Comparison of ENCODE assay signal across 21 cellular contexts in genomic region chr3:69842789-69843188, GRCh38.
"Had no signal": no experiment of that assay in that cellular context is flagged by ENCODE, and none has a peak within 500 bp of the region (broad histone marks: within the 10 kb centered on the region; RNA-seq: fewer than 3 reads in every experiment).

No MANE protein-coding gene starts in this region.

- H3K27me3 ChIP-seq: neural progenitor cell, ovary, sigmoid colon, tibial artery, upper lobe of left lung, vagina had no signal

- ATAC-seq: foreskin keratinocyte; left lobe of liver; lower lobe of right lung; natural killer cell treated with Interleukin-12 subunit alpha and Interleukin-12 subunit beta and Interleukin-15 and Interleukin-18, amount 100 ng/mL, for 72 hours; stimulated activated naive B cell treated with anti-CD40 and anti-IgM and Interleukin-4, amounts not matched to agents 10 μg/mL and 1 μg/mL and 100 μg/mL, for 72 hours; stimulated activated naive CD8-positive, alpha-beta T cell treated with anti-CD3 and anti-CD28 coated beads, Interleukin-15, amount 100 ng/mL, for 72 hours had no signal

- H3K36me3 ChIP-seq: lower lobe of right lung, neural progenitor cell, ovary, sigmoid colon, tibial artery, upper lobe of left lung, vagina had no signal

- H3K4me3 Mint-ChIP-seq: dendritic cell treated with granulocyte-macrophage colony-stimulating factor and Interleukin-4, amounts not matched to agents 40 ng/mL and 50 ng/mL, for 4 days; memory B cell; mesothelial cell of epicardium; natural killer cell treated with Interleukin-12 subunit alpha and Interleukin-12 subunit beta and Interleukin-15 and Interleukin-18, amount 100 ng/mL, for 72 hours; neural progenitor cell; stimulated activated naive B cell treated with anti-CD40 and anti-IgM and Interleukin-4, amounts not matched to agents 10 μg/mL and 1 μg/mL and 100 μg/mL, for 72 hours; stimulated activated naive CD8-positive, alpha-beta T cell treated with anti-CD3 and anti-CD28 coated beads, Interleukin-15, amount 100 ng/mL, for 72 hours had no signal

- H3K9me3 ChIP-seq: lower lobe of right lung, ovary, sigmoid colon, tibial artery, upper lobe of left lung, vagina had no signal

- H3K9me3 Mint-ChIP-seq: dendritic cell treated with granulocyte-macrophage colony-stimulating factor and Interleukin-4, amounts not matched to agents 40 ng/mL and 50 ng/mL, for 4 days; mesothelial cell of epicardium; natural killer cell treated with Interleukin-12 subunit alpha and Interleukin-12 subunit beta and Interleukin-15 and Interleukin-18, amount 100 ng/mL, for 72 hours; neural progenitor cell; stimulated activated naive B cell treated with anti-CD40 and anti-IgM and Interleukin-4, amounts not matched to agents 10 μg/mL and 1 μg/mL and 100 μg/mL, for 72 hours had no signal

- H3K27ac ChIP-seq: foreskin keratinocyte, lower lobe of right lung, neural progenitor cell, ovary, sigmoid colon, skin epidermis, tibial artery, upper lobe of left lung, vagina had no signal

- H3K27ac Mint-ChIP-seq: dendritic cell treated with granulocyte-macrophage colony-stimulating factor and Interleukin-4, amounts not matched to agents 40 ng/mL and 50 ng/mL, for 4 days; memory B cell; mesothelial cell of epicardium; natural killer cell treated with Interleukin-12 subunit alpha and Interleukin-12 subunit beta and Interleukin-15 and Interleukin-18, amount 100 ng/mL, for 72 hours; neural progenitor cell; stimulated activated naive B cell treated with anti-CD40 and anti-IgM and Interleukin-4, amounts not matched to agents 10 μg/mL and 1 μg/mL and 100 μg/mL, for 72 hours; stimulated activated naive CD8-positive, alpha-beta T cell treated with anti-CD3 and anti-CD28 coated beads, Interleukin-15, amount 100 ng/mL, for 72 hours had no signal

- H3K36me3 Mint-ChIP-seq: memory B cell; mesothelial cell of epicardium; natural killer cell treated with Interleukin-12 subunit alpha and Interleukin-12 subunit beta and Interleukin-15 and Interleukin-18, amount 100 ng/mL, for 72 hours; neural progenitor cell; stimulated activated naive B cell treated with anti-CD40 and anti-IgM and Interleukin-4, amounts not matched to agents 10 μg/mL and 1 μg/mL and 100 μg/mL, for 72 hours had no signal

- H3K4me1 Mint-ChIP-seq: memory B cell; stimulated activated naive B cell treated with anti-CD40 and anti-IgM and Interleukin-4, amounts not matched to agents 10 μg/mL and 1 μg/mL and 100 μg/mL, for 72 hours; stimulated activated naive CD8-positive, alpha-beta T cell treated with anti-CD3 and anti-CD28 coated beads, Interleukin-15, amount 100 ng/mL, for 72 hours had no signal

- DNase-seq: cerebellar nuclear complex; erythroblast; foreskin keratinocyte; kidney glomerular epithelial cell; lower lobe of right lung; sigmoid colon; stimulated activated CD4-positive, alpha-beta T cell treated with anti-CD3 and anti-CD28 coated beads, Interleukin-2, amount 100 ng/mL, for 24 hours; stimulated activated CD4-positive, alpha-beta T cell treated with anti-CD3 and anti-CD28 coated beads, Interleukin-4, amount 100 ng/mL, for 4 hours; stimulated activated naive B cell treated with anti-CD40 and anti-IgM and Interleukin-4, amounts not matched to agents 10 μg/mL and 1 μg/mL and 100 μg/mL, for 72 hours; stimulated activated naive CD8-positive, alpha-beta T cell treated with anti-CD3 and anti-CD28 coated beads, Interleukin-15, amount 100 ng/mL, for 72 hours; tibial artery; upper lobe of left lung had no signal

- H3K4me1 ChIP-seq: foreskin keratinocyte, neural progenitor cell, upper lobe of left lung had no signal

- H3K27me3 Mint-ChIP-seq: dendritic cell treated with granulocyte-macrophage colony-stimulating factor and Interleukin-4, amounts not matched to agents 40 ng/mL and 50 ng/mL, for 4 days; memory B cell; natural killer cell treated with Interleukin-12 subunit alpha and Interleukin-12 subunit beta and Interleukin-15 and Interleukin-18, amount 100 ng/mL, for 72 hours; stimulated activated naive CD8-positive, alpha-beta T cell treated with anti-CD3 and anti-CD28 coated beads, Interleukin-15, amount 100 ng/mL, for 72 hours had no signal

- H3K4me3 ChIP-seq: lower lobe of right lung, neural progenitor cell, ovary, sigmoid colon, skin epidermis, tibial artery, upper lobe of left lung, vagina had no signal
